ENCODE assay signal across 1 cellular context in the genomic region with DNA sequence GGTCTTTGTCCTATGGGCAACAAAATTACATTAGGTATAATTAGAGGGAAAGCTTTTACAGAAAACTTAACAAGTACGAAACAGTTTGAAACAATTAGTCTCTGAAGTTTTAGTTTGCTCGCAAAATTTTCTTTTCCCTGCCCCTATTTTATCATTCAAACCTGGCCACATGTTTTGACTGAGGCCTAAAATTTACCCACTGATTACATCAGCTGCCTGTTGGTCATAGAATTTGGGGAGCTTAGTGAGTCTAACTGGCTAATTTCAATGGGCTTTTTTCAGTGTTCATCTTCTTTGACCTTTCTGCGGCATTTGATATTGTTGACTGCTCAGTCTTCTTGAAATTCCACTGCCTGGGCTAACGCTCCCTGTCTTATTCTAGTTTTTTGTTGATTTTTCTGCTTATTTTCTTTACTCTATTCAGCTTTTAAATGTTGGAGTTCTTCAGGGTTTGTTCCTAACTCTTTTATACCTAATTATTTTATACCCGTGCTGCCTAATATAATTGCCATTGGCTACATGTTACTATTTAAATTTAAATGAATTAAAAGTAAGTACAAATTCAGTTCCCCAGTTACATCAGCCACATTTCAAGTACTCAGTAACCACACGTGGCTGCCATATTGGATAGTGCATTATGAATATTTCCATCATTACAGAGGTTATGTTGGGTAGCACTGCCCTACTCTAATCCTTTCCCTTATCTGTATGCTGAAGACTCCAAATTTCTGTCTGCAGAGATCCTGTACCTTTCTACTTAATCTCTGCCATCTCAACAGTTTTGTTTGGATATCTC.
TF ChIP-seq lines count a peak whose summit lies in the region.

No MANE protein-coding gene starts in this region.

TF ChIP-seq in SK-N-SH treated with all-trans-retinoic acid at 6 μM for 48 hours, 23 proteins besides CTCF, POLR2A, EP300 and RAD21:
- TF ChIP-seq ESRRG (CRISPR knock-in tag; IDR thresholded peaks at IDR 0.05), result no peak
- no peak for TF ChIP-seq TOX (CRISPR knock-in tag; IDR thresholded peaks at IDR 0.05; ENCODE audit: borderline replicate concordance)
- no peak for TF ChIP-seq SNAI2 (CRISPR knock-in tag; IDR thresholded peaks at IDR 0.05)
- TF ChIP-seq, protein P1, sequence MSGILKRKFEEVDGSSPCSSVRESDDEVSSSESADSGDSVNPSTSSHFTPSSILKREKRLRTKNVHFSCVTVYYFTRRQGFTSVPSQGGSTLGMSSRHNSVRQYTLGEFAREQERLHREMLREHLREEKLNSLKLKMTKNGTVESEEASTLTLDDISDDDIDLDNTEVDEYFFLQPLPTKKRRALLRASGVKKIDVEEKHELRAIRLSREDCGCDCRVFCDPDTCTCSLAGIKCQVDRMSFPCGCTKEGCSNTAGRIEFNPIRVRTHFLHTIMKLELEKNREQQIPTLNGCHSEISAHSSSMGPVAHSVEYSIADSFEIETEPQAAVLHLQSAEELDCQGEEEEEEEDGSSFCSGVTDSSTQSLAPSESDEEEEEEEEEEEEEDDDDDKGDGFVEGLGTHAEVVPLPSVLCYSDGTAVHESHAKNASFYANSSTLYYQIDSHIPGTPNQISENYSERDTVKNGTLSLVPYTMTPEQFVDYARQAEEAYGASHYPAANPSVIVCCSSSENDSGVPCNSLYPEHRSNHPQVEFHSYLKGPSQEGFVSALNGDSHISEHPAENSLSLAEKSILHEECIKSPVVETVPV (CRISPR knock-in tag; IDR thresholded peaks at IDR 0.05), result no peak
- no peak for TF ChIP-seq ZNF565 (CRISPR knock-in tag; conservative IDR thresholded peaks at IDR 0.05; ENCODE audit: low read depth)
- TF ChIP-seq, protein P2, sequence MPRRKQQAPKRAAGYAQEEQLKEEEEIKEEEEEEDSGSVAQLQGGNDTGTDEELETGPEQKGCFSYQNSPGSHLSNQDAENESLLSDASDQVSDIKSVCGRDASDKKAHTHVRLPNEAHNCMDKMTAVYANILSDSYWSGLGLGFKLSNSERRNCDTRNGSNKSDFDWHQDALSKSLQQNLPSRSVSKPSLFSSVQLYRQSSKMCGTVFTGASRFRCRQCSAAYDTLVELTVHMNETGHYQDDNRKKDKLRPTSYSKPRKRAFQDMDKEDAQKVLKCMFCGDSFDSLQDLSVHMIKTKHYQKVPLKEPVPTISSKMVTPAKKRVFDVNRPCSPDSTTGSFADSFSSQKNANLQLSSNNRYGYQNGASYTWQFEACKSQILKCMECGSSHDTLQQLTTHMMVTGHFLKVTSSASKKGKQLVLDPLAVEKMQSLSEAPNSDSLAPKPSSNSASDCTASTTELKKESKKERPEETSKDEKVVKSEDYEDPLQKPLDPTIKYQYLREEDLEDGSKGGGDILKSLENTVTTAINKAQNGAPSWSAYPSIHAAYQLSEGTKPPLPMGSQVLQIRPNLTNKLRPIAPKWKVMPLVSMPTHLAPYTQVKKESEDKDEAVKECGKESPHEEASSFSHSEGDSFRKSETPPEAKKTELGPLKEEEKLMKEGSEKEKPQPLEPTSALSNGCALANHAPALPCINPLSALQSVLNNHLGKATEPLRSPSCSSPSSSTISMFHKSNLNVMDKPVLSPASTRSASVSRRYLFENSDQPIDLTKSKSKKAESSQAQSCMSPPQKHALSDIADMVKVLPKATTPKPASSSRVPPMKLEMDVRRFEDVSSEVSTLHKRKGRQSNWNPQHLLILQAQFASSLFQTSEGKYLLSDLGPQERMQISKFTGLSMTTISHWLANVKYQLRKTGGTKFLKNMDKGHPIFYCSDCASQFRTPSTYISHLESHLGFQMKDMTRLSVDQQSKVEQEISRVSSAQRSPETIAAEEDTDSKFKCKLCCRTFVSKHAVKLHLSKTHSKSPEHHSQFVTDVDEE (CRISPR knock-in tag; IDR thresholded peaks at IDR 0.05), result no peak
- TF ChIP-seq RARB (CRISPR knock-in tag; IDR thresholded peaks at IDR 0.05), result no peak
- TF ChIP-seq PPARA (CRISPR knock-in tag; IDR thresholded peaks at IDR 0.05; ENCODE audit: borderline replicate concordance), result no peak
- TF ChIP-seq CSDC2 (CRISPR knock-in tag; IDR thresholded peaks at IDR 0.05), result no peak
- TF ChIP-seq GLIS3 (CRISPR knock-in tag; IDR thresholded peaks at IDR 0.05), result no peak
- TF ChIP-seq ZFP3 (CRISPR knock-in tag; IDR thresholded peaks at IDR 0.05), result no peak
- no peak for TF ChIP-seq ZNF8 (CRISPR knock-in tag; IDR thresholded peaks at IDR 0.05)
- no peak for TF ChIP-seq ISL1 (CRISPR knock-in tag; IDR thresholded peaks at IDR 0.05)
- no peak for TF ChIP-seq TCF4 (CRISPR knock-in tag; IDR thresholded peaks at IDR 0.05; ENCODE audit: borderline replicate concordance)
- TF ChIP-seq, protein P3, sequence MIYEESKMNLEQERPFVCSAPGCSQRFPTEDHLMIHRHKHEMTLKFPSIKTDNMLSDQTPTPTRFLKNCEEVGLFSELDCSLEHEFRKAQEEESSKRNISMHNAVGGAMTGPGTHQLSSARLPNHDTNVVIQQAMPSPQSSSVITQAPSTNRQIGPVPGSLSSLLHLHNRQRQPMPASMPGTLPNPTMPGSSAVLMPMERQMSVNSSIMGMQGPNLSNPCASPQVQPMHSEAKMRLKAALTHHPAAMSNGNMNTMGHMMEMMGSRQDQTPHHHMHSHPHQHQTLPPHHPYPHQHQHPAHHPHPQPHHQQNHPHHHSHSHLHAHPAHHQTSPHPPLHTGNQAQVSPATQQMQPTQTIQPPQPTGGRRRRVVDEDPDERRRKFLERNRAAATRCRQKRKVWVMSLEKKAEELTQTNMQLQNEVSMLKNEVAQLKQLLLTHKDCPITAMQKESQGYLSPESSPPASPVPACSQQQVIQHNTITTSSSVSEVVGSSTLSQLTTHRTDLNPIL (CRISPR knock-in tag; IDR thresholded peaks at IDR 0.05; ENCODE audit: low read depth), result no peak
- TF ChIP-seq, protein P4, sequence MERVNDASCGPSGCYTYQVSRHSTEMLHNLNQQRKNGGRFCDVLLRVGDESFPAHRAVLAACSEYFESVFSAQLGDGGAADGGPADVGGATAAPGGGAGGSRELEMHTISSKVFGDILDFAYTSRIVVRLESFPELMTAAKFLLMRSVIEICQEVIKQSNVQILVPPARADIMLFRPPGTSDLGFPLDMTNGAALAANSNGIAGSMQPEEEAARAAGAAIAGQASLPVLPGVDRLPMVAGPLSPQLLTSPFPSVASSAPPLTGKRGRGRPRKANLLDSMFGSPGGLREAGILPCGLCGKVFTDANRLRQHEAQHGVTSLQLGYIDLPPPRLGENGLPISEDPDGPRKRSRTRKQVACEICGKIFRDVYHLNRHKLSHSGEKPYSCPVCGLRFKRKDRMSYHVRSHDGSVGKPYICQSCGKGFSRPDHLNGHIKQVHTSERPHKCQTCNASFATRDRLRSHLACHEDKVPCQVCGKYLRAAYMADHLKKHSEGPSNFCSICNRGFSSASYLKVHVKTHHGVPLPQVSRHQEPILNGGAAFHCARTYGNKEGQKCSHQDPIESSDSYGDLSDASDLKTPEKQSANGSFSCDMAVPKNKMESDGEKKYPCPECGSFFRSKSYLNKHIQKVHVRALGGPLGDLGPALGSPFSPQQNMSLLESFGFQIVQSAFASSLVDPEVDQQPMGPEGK (CRISPR knock-in tag; IDR thresholded peaks at IDR 0.05; ENCODE audit: borderline replicate concordance), result no peak
- no peak for TF ChIP-seq ZC3H10 (CRISPR knock-in tag; IDR thresholded peaks at IDR 0.05)
- no peak for TF ChIP-seq ARNTL (CRISPR knock-in tag; IDR thresholded peaks at IDR 0.05; ENCODE audit: borderline replicate concordance, low read depth)
